15 cellular contexts compared by ENCODE assay signal in the genomic region with DNA sequence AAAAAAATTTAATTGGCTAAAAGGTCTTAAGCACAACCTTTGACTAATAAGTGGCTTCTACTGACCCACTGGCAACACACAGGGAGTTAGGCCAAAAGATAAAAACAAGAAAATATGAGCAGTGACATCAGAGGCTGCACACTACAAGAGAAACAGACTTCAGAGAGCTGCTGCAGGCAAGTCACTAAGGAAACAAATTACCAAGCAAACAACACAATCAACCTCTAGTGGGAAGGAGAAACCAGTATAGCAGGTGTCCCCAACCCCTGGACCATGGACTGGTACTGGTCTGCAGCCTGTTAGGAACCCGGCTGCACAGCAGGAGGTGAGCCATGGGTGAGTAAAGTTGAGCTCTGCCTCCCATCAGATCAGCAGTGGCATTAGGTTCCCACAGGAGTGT. TPM values are rescaled to one million over a fixed set of nuclear protein-coding genes. Genes with fewer than 3 reads are reported as not detected.
A peak's percentile ranks its signal among the peaks of the same experiment; 100 is the strongest.
DNase-seq lines count a peak whose midpoint lies in the region; ATAC-seq and TF ChIP-seq lines count a peak whose summit lies in the region.
"Had no signal": no experiment of that assay in that cellular context is flagged by ENCODE, and none has a peak within 500 bp of the region (broad histone marks: within the 10 kb centered on the region; RNA-seq: fewer than 3 reads in every experiment).

No MANE protein-coding gene starts in this region.

- intact Hi-C loops in body of pancreas (cut with DNase I) = no loop called here
- intact Hi-C loops in activated CD4-positive, alpha-beta T cell treated with anti-CD3 and anti-CD28 coated beads, Interleukin-2, amount 10 ng/mL, durations not matched to agents 24 days and 14 days (cut with micrococcal nuclease) = no loop called here

- H3K27ac Mint-ChIP-seq in activated CD4-positive, alpha-beta T cell treated with anti-CD3 and anti-CD28 coated beads, Interleukin-2, amount 10 ng/mL, durations not matched to agents 24 days and 14 days = no peak overlapping the region
- H3K27ac Mint-ChIP-seq: activated B cell treated with CpG ODN at 0.5 μM for 24 hours; activated naive CD8-positive, alpha-beta T cell treated with anti-CD3 and anti-CD28 coated beads, Interleukin-2, amount 50 U/mL, for 24 hours had no signal

- whole genome bisulfite sequencing in body of pancreas, 2 donors = 29% methylated on average over 1 of the region's 1 CpG; no CpG with 5 or more reads in 1 of the 2 donors

- peak in 2 of 3 donors; percentile 34 to 43 for TF ChIP-seq POLR2A in body of pancreas (IDR thresholded peaks at IDR 0.05)

- H3K4me3 ChIP-seq in body of pancreas = no peak overlapping the region
- H3K4me3 ChIP-seq: prostate gland had no signal

- ATAC-seq in body of pancreas (peak; percentile 99), left lobe of liver (peak; percentile 19), GM21447 (IDR thresholded peaks at IDR 0.05; ENCODE audit: unreplicated experiment) (no peak), GM18907 (IDR thresholded peaks at IDR 0.05; ENCODE audit: unreplicated experiment) (no peak)
- ATAC-seq: activated naive CD8-positive, alpha-beta T cell treated with anti-CD3 and anti-CD28 coated beads, Interleukin-2, amount 50 U/mL, for 24 hours had no signal

- TF ChIP-seq CTCF in body of pancreas (IDR thresholded peaks at IDR 0.05) = peak in 4 of 7 experiments; percentile 12 to 29 (median 23)

- H3K27me3 Mint-ChIP-seq in activated CD4-positive, alpha-beta T cell treated with anti-CD3 and anti-CD28 coated beads, Interleukin-2, amount 10 ng/mL, durations not matched to agents 24 days and 14 days = no peaks in the 10 kb centered on the region
- H3K27me3 Mint-ChIP-seq: activated B cell treated with CpG ODN at 0.5 μM for 24 hours; activated naive CD8-positive, alpha-beta T cell treated with anti-CD3 and anti-CD28 coated beads, Interleukin-2, amount 50 U/mL, for 24 hours had no signal

- H3K9me3 Mint-ChIP-seq in activated CD4-positive, alpha-beta T cell treated with anti-CD3 and anti-CD28 coated beads, Interleukin-2, amount 10 ng/mL, durations not matched to agents 24 days and 14 days = no peaks in the 10 kb centered on the region
- H3K9me3 Mint-ChIP-seq: activated B cell treated with CpG ODN at 0.5 μM for 24 hours; activated naive CD8-positive, alpha-beta T cell treated with anti-CD3 and anti-CD28 coated beads, Interleukin-2, amount 50 U/mL, for 24 hours had no signal

- peak; percentile 95 for DNase-seq in COLO668 (lab: John Stamatoyannopoulos, UW; ENCODE audit: unreplicated experiment)
- DNase-seq in NCI-H146 (lab: John Stamatoyannopoulos, UW) = peak; percentile 76
- DNase-seq in body of pancreas = peak; percentile 79 to 92 (median 86)
- no peak for DNase-seq in left lobe of liver (ENCODE audit: low spot score)
- no peak for DNase-seq in activated CD4-positive, alpha-beta T cell treated with anti-CD3 and anti-CD28 coated beads, Interleukin-2, amount 10 ng/mL, durations not matched to agents 24 days and 14 days
- no peak for DNase-seq in NCI-H2171 treated with DMSO at 0.1 percent for 48 hours (lab: John Stamatoyannopoulos, UW)
- DNase-seq: activated B cell treated with CpG ODN at 0.5 μM for 24 hours; activated naive CD8-positive, alpha-beta T cell treated with anti-CD3 and anti-CD28 coated beads, Interleukin-2, amount 50 U/mL, for 24 hours; DMS 273 treated with DMSO at 0.1 percent for 48 hours; NCI-H1048; NK-92 treated with Interleukin-12 subunit alpha and Interleukin-12 subunit beta, amount 100 ng/mL, for 24 hours; stimulated activated CD8-positive, alpha-beta memory T cell treated with anti-CD3 and anti-CD28 coated beads, Interleukin-4, amount 100 ng/mL, for 48 hours had no signal

- H3K27ac ChIP-seq in body of pancreas = peak overlapping the region; percentile 52 to 77 (median 76)
- H3K27ac ChIP-seq: prostate gland had no signal

- no peaks in the 10 kb centered on the region for H3K4me1 Mint-ChIP-seq in activated CD4-positive, alpha-beta T cell treated with anti-CD3 and anti-CD28 coated beads, Interleukin-2, amount 10 ng/mL, durations not matched to agents 24 days and 14 days
- H3K4me1 Mint-ChIP-seq: activated B cell treated with CpG ODN at 0.5 μM for 24 hours; activated naive CD8-positive, alpha-beta T cell treated with anti-CD3 and anti-CD28 coated beads, Interleukin-2, amount 50 U/mL, for 24 hours had no signal

- peaks cover 22% of the 10 kb centered on the region for H3K36me3 Mint-ChIP-seq in activated CD4-positive, alpha-beta T cell treated with anti-CD3 and anti-CD28 coated beads, Interleukin-2, amount 10 ng/mL, durations not matched to agents 24 days and 14 days (ENCODE audit: low read depth)

- H3K4me3 Mint-ChIP-seq in activated CD4-positive, alpha-beta T cell treated with anti-CD3 and anti-CD28 coated beads, Interleukin-2, amount 10 ng/mL, durations not matched to agents 24 days and 14 days = no peak overlapping the region
- H3K4me3 Mint-ChIP-seq: activated B cell treated with CpG ODN at 0.5 μM for 24 hours; activated naive CD8-positive, alpha-beta T cell treated with anti-CD3 and anti-CD28 coated beads, Interleukin-2, amount 50 U/mL, for 24 hours had no signal

- H3K27me3 ChIP-seq in body of pancreas = no peaks in the 10 kb centered on the region

- H3K36me3 ChIP-seq in body of pancreas (replicated peaks in 1 of 2; ENCODE audit: insufficient read depth in 1 of 2, low read depth in 2 of 2) = peaks cover 5 to 10% of the 10 kb centered on the region in 2 donors

- peaks cover 35% of the 10 kb centered on the region for H3K4me1 ChIP-seq in body of pancreas
- H3K4me1 ChIP-seq: prostate gland had no signal

- no peaks in the 10 kb centered on the region for H3K9me3 ChIP-seq in body of pancreas
- H3K9me3 ChIP-seq: prostate gland had no signal

RNA-seq across cellular contexts. Expression of a gene that starts 20.8 kb away (rescaled TPM):
- total RNA-seq in body of pancreas (100 to 1,000 TPM in 1 of 2 donors, 10 to 100 TPM in 1; 64.6 to 203 TPM), left lobe of liver (63.4 TPM)
- total RNA-seq in activated CD4-positive, alpha-beta T cell treated with anti-CD3 and anti-CD28 coated beads, Interleukin-2, amount 10 ng/mL, durations not matched to agents 24 days and 14 days = 244 and 248 TPM in 2 replicates

RNA-seq across cellular contexts. Expression of a gene that starts 46.8 kb away (rescaled TPM):
- 10 to 100 TPM; 14.5 to 14.8 TPM for total RNA-seq in body of pancreas
- 10.2 TPM for total RNA-seq in left lobe of liver
- 19.6 and 19.8 TPM in 2 replicates for total RNA-seq in activated CD4-positive, alpha-beta T cell treated with anti-CD3 and anti-CD28 coated beads, Interleukin-2, amount 10 ng/mL, durations not matched to agents 24 days and 14 days

Comparison
In these comparisons a context has a peak if more than half of its experiments do, and no peak if none do; other contexts are left out.
1. DNase-seq: peak in COLO668 (single experiment), NCI-H146 (single experiment) and body of pancreas (4 of 4); none in left lobe of liver (single experiment), activated CD4-positive, alpha-beta T cell treated with anti-CD3 and anti-CD28 coated beads, Interleukin-2, amount 10 ng/mL, durations not matched to agents 24 days and 14 days (single experiment) and NCI-H2171 treated with DMSO at 0.1 percent for 48 hours (single experiment).
2. ATAC-seq: peak in body of pancreas (single experiment) and left lobe of liver (single experiment); none in GM21447 (single experiment) and GM18907 (single experiment).